In genomic region chr9:34252670-34253459, GRCh38 we compare ENCODE assay signal across 8 cellular contexts.
A peak's percentile ranks its signal among the peaks of the same experiment; 100 is the strongest.
DNase-seq lines count a peak whose midpoint lies in the region; ATAC-seq and TF ChIP-seq lines count a peak whose summit lies in the region.

No MANE protein-coding gene starts in this region.

- peaks cover 36% of the 10 kb centered on the region for H3K36me3 Mint-ChIP-seq in activated naive CD4-positive, alpha-beta T cell treated with anti-CD3 and anti-CD28 coated beads, Interleukin-2, amount 10 ng/mL, durations not matched to agents 7 days and 5 days

- DNase-seq in ELR (ENCODE audit: low read depth) (peak; percentile 75), SK-N-DZ (ENCODE audit: low spot score) (peak; percentile 45), Right ventricle myocardium superior (peak; percentile 76), posterior vena cava (ENCODE audit: low spot score) (peak; percentile 86), transverse colon (no peak)
- DNase-seq in activated naive CD4-positive, alpha-beta T cell treated with anti-CD3 and anti-CD28 coated beads, Interleukin-2, amount 10 ng/mL, durations not matched to agents 7 days and 5 days = peak; percentile 76

- CTCF ChIA-PET in activated naive CD4-positive, alpha-beta T cell treated with anti-CD3 and anti-CD28 coated beads, Interleukin-2, amount 10 ng/mL, durations not matched to agents 7 days and 5 days (lab: Charles Lee) = interaction anchor here (0.6 to 4.8 kb wide), 22 partner anchors 9 to 437 kb away, joined by 3 to 41 read pairs (median 4); no protein-coding TSS in a partner anchor

- no peaks in the 10 kb centered on the region for H3K9me3 ChIP-seq in transverse colon

- H3K27me3 ChIP-seq in transverse colon = no peaks in the 10 kb centered on the region

- H3K27ac Mint-ChIP-seq in activated naive CD4-positive, alpha-beta T cell treated with anti-CD3 and anti-CD28 coated beads, Interleukin-2, amount 10 ng/mL, durations not matched to agents 7 days and 5 days = peak overlapping the region; percentile 42

- no peak for TF ChIP-seq EP300 in transverse colon (IDR thresholded peaks at IDR 0.05; ENCODE audit: low read depth)

- peak overlapping the region; percentile 45 to 80 (median 57) for H3K27ac ChIP-seq in transverse colon

- in situ Hi-C loops in transverse colon (cut with MboI; ENCODE audit: low pct_ligation_motif_present in 1 of 4, low pct_unique_long_range_greater_than_20kb in 1 of 4, low sequenced_read_pairs in 3 of 4) = no loop called here

- intact Hi-C loops in Right ventricle myocardium superior (cut with DNase I) = loop anchor here (10.0 kb wide), 1 partner anchor 238 kb away; no protein-coding TSS in a partner anchor
- intact Hi-C loops in posterior vena cava (cut with DNase I) = loop anchor here in 1 of 2 donors (10.0 kb wide), 1 partner anchor 128 kb away; the partner anchor contains the start of gene DCAF12
- intact Hi-C loops in transverse colon (cut with DNase I; ENCODE audit: low total_unique reads) = no loop called here

- TF ChIP-seq CTCF in transverse colon (IDR thresholded peaks at IDR 0.05) = peak; percentile 53 to 98 (median 90)

- ATAC-seq in HG03354 (IDR thresholded peaks at IDR 0.05; ENCODE audit: poor library complexity, severe bottlenecking, unreplicated experiment) (peak; percentile 77), Right ventricle myocardium superior (ENCODE audit: poor library complexity) (peak; percentile 58), GM21717 (IDR thresholded peaks at IDR 0.05; ENCODE audit: unreplicated experiment) (no peak)

- H3K27me3 Mint-ChIP-seq in activated naive CD4-positive, alpha-beta T cell treated with anti-CD3 and anti-CD28 coated beads, Interleukin-2, amount 10 ng/mL, durations not matched to agents 7 days and 5 days = no peaks in the 10 kb centered on the region

- H3K4me3 ChIP-seq in transverse colon = no peak overlapping the region

- 0 to 66% methylated on average over 1 to 10 of the region's 10 CpGs for WGBS in transverse colon (ENCODE audit: low coverage in 1 of 2), 2 donors

- H3K9me3 Mint-ChIP-seq in activated naive CD4-positive, alpha-beta T cell treated with anti-CD3 and anti-CD28 coated beads, Interleukin-2, amount 10 ng/mL, durations not matched to agents 7 days and 5 days = no peaks in the 10 kb centered on the region

- peaks cover 18% of the 10 kb centered on the region for H3K4me1 Mint-ChIP-seq in activated naive CD4-positive, alpha-beta T cell treated with anti-CD3 and anti-CD28 coated beads, Interleukin-2, amount 10 ng/mL, durations not matched to agents 7 days and 5 days

- H3K4me3 Mint-ChIP-seq in activated naive CD4-positive, alpha-beta T cell treated with anti-CD3 and anti-CD28 coated beads, Interleukin-2, amount 10 ng/mL, durations not matched to agents 7 days and 5 days = no peak overlapping the region

- TF ChIP-seq POLR2A in transverse colon (IDR thresholded peaks at IDR 0.05) = no peak

- H3K4me1 ChIP-seq in transverse colon = peaks cover 0 to 20% (median 5%) of the 10 kb centered on the region in 4 donors

- H3K36me3 ChIP-seq in transverse colon = peaks cover 0 to 15% (median 4%) of the 10 kb centered on the region in 4 donors
